In the genomic region with DNA sequence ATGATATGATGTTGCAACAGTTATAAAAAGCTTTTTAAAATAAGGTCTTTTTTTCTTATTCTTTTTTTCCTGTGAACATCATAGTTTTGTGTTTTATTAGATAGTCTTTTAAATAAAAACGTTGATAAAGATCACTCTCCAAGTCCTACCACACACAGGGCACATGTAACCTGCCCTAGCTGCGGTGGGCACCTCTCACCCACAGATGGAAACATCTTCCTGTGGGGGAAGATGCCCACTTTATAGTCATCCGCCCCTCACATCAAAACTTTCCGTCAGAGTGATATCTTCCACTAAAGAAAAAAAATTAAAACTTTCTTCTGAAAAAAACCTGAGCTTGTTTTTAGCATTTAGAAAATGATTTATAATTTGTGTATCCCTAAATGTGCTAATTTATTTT, we compare ENCODE assay signal across 15 cellular contexts. TPM values are rescaled to one million over a fixed set of nuclear protein-coding genes. Genes with fewer than 3 reads are reported as not detected.
DNase-seq lines count a peak whose midpoint lies in the region; ATAC-seq and TF ChIP-seq lines count a peak whose summit lies in the region.
"Had no signal": no experiment of that assay in that cellular context is flagged by ENCODE, and none has a peak within 500 bp of the region (broad histone marks: within the 10 kb centered on the region; RNA-seq: fewer than 3 reads in every experiment).

No MANE protein-coding gene starts in this region.

- no peaks in the 10 kb centered on the region for H3K9me3 ChIP-seq in WERI-Rb-1 (ENCODE audit: severe bottlenecking)

- peak; percentile 41 to 44 for DNase-seq in stimulated activated CD4-positive, alpha-beta T cell treated with anti-CD3 and anti-CD28 coated beads, Interleukin-2, amount 100 ng/mL, for 24 hours
- no peak for DNase-seq in stimulated activated CD4-positive, alpha-beta T cell treated with anti-CD3 and anti-CD28 coated beads, Interleukin-4, amount 100 ng/mL, for 1 hour
- DNase-seq in activated T-cell treated with anti-CD3 and anti-CD28 coated beads, Interleukin-2, amount 50 U/mL, for 72 hours: peak; percentile 25 to 45
- peak; percentile 57 for DNase-seq in stimulated activated CD4-positive, alpha-beta T cell treated with anti-CD3 and anti-CD28 coated beads, Interleukin-2, amount 100 ng/mL, for 4 hours (ENCODE audit: low read depth)
- DNase-seq in NCI-H2029 (lab: John Stamatoyannopoulos, UW): no peak
- DNase-seq in dorsolateral prefrontal cortex: no peak
- no peak for DNase-seq in WERI-Rb-1
- DNase-seq: Karpas-422, NCI-H146, NCI-H446, nephron progenitor cell, SHP77 treated with DMSO at 0.1 percent for 48 hours, substantia nigra had no signal

- peaks cover 43% of the 10 kb centered on the region for H3K4me1 Mint-ChIP-seq in activated T-cell treated with anti-CD3 and anti-CD28 coated beads, Interleukin-2, amount 50 U/mL, for 72 hours (ENCODE audit: low read depth)
- H3K4me1 Mint-ChIP-seq in stimulated activated naive CD8-positive, alpha-beta T cell treated with anti-CD3 and anti-CD28 coated beads, Interleukin-15, Interleukin-2, amounts not matched to agents 100 ng/mL and 50 ng/mL, for 24 hours (ENCODE audit: low read depth): peaks cover 91% of the 10 kb centered on the region

- H3K4me3 Mint-ChIP-seq in activated T-cell treated with anti-CD3 and anti-CD28 coated beads, Interleukin-2, amount 50 U/mL, for 72 hours: peak overlapping the region; percentile 23 to 47
- H3K4me3 Mint-ChIP-seq in stimulated activated naive CD8-positive, alpha-beta T cell treated with anti-CD3 and anti-CD28 coated beads, Interleukin-15, Interleukin-2, amounts not matched to agents 100 ng/mL and 50 ng/mL, for 24 hours: peak overlapping the region; percentile 79
- H3K4me3 Mint-ChIP-seq: nephron progenitor cell had no signal

- peaks cover 2 to 3% of the 10 kb centered on the region in 2 donors for H3K36me3 Mint-ChIP-seq in activated T-cell treated with anti-CD3 and anti-CD28 coated beads, Interleukin-2, amount 50 U/mL, for 72 hours (ENCODE audit: insufficient read depth in 2 of 2)
- peaks cover 61% of the 10 kb centered on the region for H3K36me3 Mint-ChIP-seq in stimulated activated naive CD8-positive, alpha-beta T cell treated with anti-CD3 and anti-CD28 coated beads, Interleukin-15, Interleukin-2, amounts not matched to agents 100 ng/mL and 50 ng/mL, for 24 hours (ENCODE audit: low read depth)

- H3K4me3 ChIP-seq in dorsolateral prefrontal cortex (no peak overlapping the region), WERI-Rb-1 (ENCODE audit: low read depth, low read length) (no peak overlapping the region)
- H3K4me3 ChIP-seq: coronary artery had no signal

- no peaks in the 10 kb centered on the region for H3K27me3 Mint-ChIP-seq in activated T-cell treated with anti-CD3 and anti-CD28 coated beads, Interleukin-2, amount 50 U/mL, for 72 hours (ENCODE audit: low read depth)
- H3K27me3 Mint-ChIP-seq in stimulated activated naive CD8-positive, alpha-beta T cell treated with anti-CD3 and anti-CD28 coated beads, Interleukin-15, Interleukin-2, amounts not matched to agents 100 ng/mL and 50 ng/mL, for 24 hours: no peaks in the 10 kb centered on the region

- peak overlapping the region in 1 of 59 donors; percentile 6 for H3K27ac ChIP-seq in dorsolateral prefrontal cortex
- no peak overlapping the region for H3K27ac ChIP-seq in WERI-Rb-1
- H3K27ac ChIP-seq: coronary artery had no signal

- no peaks in the 10 kb centered on the region for H3K36me3 ChIP-seq in WERI-Rb-1

- H3K27me3 ChIP-seq in dorsolateral prefrontal cortex: peaks cover 0 to 4% (median 0%) of the 10 kb centered on the region in 45 donors
- H3K27me3 ChIP-seq in WERI-Rb-1 (ENCODE audit: insufficient read depth, low read depth, severe bottlenecking): no peaks in the 10 kb centered on the region

- ATAC-seq in activated T-cell treated with anti-CD3 and anti-CD28 coated beads, Interleukin-2, amount 50 U/mL, for 72 hours (replicated peaks in 1 of 2): peak; percentile 65 to 75

- H3K9me3 Mint-ChIP-seq in activated T-cell treated with anti-CD3 and anti-CD28 coated beads, Interleukin-2, amount 50 U/mL, for 72 hours: no peaks in the 10 kb centered on the region
- H3K9me3 Mint-ChIP-seq in stimulated activated naive CD8-positive, alpha-beta T cell treated with anti-CD3 and anti-CD28 coated beads, Interleukin-15, Interleukin-2, amounts not matched to agents 100 ng/mL and 50 ng/mL, for 24 hours: no peaks in the 10 kb centered on the region
- H3K9me3 Mint-ChIP-seq: nephron progenitor cell had no signal

- no peak for TF ChIP-seq CTCF in dorsolateral prefrontal cortex (IDR thresholded peaks at IDR 0.05 in 54 of 56, conservative IDR thresholded peaks at IDR 0.05 in 2 of 56; ENCODE audit: low read depth in 1 of 56, partially characterized antibody in 56 of 56)
- TF ChIP-seq CTCF in WERI-Rb-1 (IDR thresholded peaks at IDR 0.05; ENCODE audit: low read depth, low read length): no peak

- H3K27ac Mint-ChIP-seq in activated T-cell treated with anti-CD3 and anti-CD28 coated beads, Interleukin-2, amount 50 U/mL, for 72 hours: peak overlapping the region; percentile 36
- peak overlapping the region; percentile 95 for H3K27ac Mint-ChIP-seq in stimulated activated naive CD8-positive, alpha-beta T cell treated with anti-CD3 and anti-CD28 coated beads, Interleukin-15, Interleukin-2, amounts not matched to agents 100 ng/mL and 50 ng/mL, for 24 hours
- H3K27ac Mint-ChIP-seq: nephron progenitor cell had no signal

- intact Hi-C loops in dorsolateral prefrontal cortex (cut with DNase I): no loop called here

RNA-seq across cellular contexts. Expression of a gene that starts 24.8 kb away (rescaled TPM):
- total RNA-seq in activated T-cell treated with anti-CD3 and anti-CD28 coated beads, Interleukin-2, amount 50 U/mL, for 72 hours: 10 to 100 TPM; 35.4 to 86.2 TPM
- total RNA-seq in dorsolateral prefrontal cortex: under 1 TPM in 15 of 120 experiments, not detected in 105; 0.08 to 0.41 (median 0.23) TPM

RNA-seq across cellular contexts. Expression of a gene that starts 45.7 kb away (rescaled TPM):
- total RNA-seq in activated T-cell treated with anti-CD3 and anti-CD28 coated beads, Interleukin-2, amount 50 U/mL, for 72 hours: 100 to 1,000 TPM; 247 to 273 TPM
- total RNA-seq in dorsolateral prefrontal cortex: 100 to 1,000 TPM; 184 to 358 (median 294) TPM

Comparison
In these comparisons a context has a peak if more than half of its experiments do, and no peak if none do; other contexts are left out.
1. DNase-seq: peak in stimulated activated CD4-positive, alpha-beta T cell treated with anti-CD3 and anti-CD28 coated beads, Interleukin-2, amount 100 ng/mL, for 24 hours (2 of 2), activated T-cell treated with anti-CD3 and anti-CD28 coated beads, Interleukin-2, amount 50 U/mL, for 72 hours (2 of 2) and stimulated activated CD4-positive, alpha-beta T cell treated with anti-CD3 and anti-CD28 coated beads, Interleukin-2, amount 100 ng/mL, for 4 hours (single experiment); none in stimulated activated CD4-positive, alpha-beta T cell treated with anti-CD3 and anti-CD28 coated beads, Interleukin-4, amount 100 ng/mL, for 1 hour (single experiment), NCI-H2029 (single experiment), dorsolateral prefrontal cortex (0 of 10) and WERI-Rb-1 (single experiment).
2. RNA of a gene that starts 24.8 kb away (total RNA-seq): 35.4 to 86.2 TPM in activated T-cell treated with anti-CD3 and anti-CD28 coated beads, Interleukin-2, amount 50 U/mL, for 72 hours; 0.08 to 0.41 TPM in dorsolateral prefrontal cortex; every median in the first group is over 10 times any median in the second.